In genomic region chr2:36381965-36382364, GRCh38 we compare ENCODE assay signal across 20 cellular contexts.
"Had no signal": no experiment of that assay in that cellular context is flagged by ENCODE, and none has a peak within 500 bp of the region (broad histone marks: within the 10 kb centered on the region; RNA-seq: fewer than 3 reads in every experiment).

No MANE protein-coding gene starts in this region.

- H3K27me3 ChIP-seq: thyroid gland, uterus had no signal

- H3K27me3 Mint-ChIP-seq: activated B cell treated with CpG ODN at 0.5 μM for 24 hours; activated naive CD8-positive, alpha-beta T cell had no signal

- H3K4me3 ChIP-seq: lung, thyroid gland, uterus had no signal

- H3K36me3 Mint-ChIP-seq: activated CD4-positive, alpha-beta memory T cell treated with anti-CD3 and anti-CD28 coated beads for 36 hours had no signal

- H3K9me3 Mint-ChIP-seq: activated B cell treated with CpG ODN at 0.5 μM for 24 hours; activated CD4-positive, alpha-beta memory T cell treated with anti-CD3 and anti-CD28 coated beads for 36 hours; nephron had no signal

- H3K36me3 ChIP-seq: thyroid gland, uterus had no signal

- DNase-seq: activated B cell treated with CpG ODN at 0.5 μM for 24 hours; activated CD4-positive, alpha-beta memory T cell treated with anti-CD3 and anti-CD28 coated beads for 36 hours; activated CD4-positive, alpha-beta T cell treated with anti-CD3 and anti-CD28 coated beads for 4 hours; erythroblast; hypothalamus; midbrain; nucleus accumbens; retina; stimulated activated CD4-positive, alpha-beta T cell treated with anti-CD3 and anti-CD28 coated beads, Interleukin-12 subunit alpha, Interleukin-12 subunit beta, amount 100 ng/mL, for 4 hours; stimulated activated CD4-positive, alpha-beta T cell treated with anti-CD3 and anti-CD28 coated beads, Interleukin-1b, Interleukin-23, amount 100 ng/mL, for 48 hours; stimulated activated CD8-positive, alpha-beta memory T cell treated with anti-CD3 and anti-CD28 coated beads, Interleukin-4, amount 100 ng/mL, for 48 hours; stimulated activated naive CD4-positive, alpha-beta T cell; T-helper 9 cell; thyroid gland; uterus had no signal

- FAIRE-seq: frontal cortex, keratinocyte had no signal

- H3K27ac Mint-ChIP-seq: activated B cell treated with CpG ODN at 0.5 μM for 24 hours; activated CD4-positive, alpha-beta memory T cell treated with anti-CD3 and anti-CD28 coated beads for 36 hours; activated naive CD8-positive, alpha-beta T cell had no signal

- H3K4me3 Mint-ChIP-seq: activated B cell treated with CpG ODN at 0.5 μM for 24 hours; activated CD4-positive, alpha-beta memory T cell treated with anti-CD3 and anti-CD28 coated beads for 36 hours; activated naive CD8-positive, alpha-beta T cell; nephron had no signal

- H3K9me3 ChIP-seq: thyroid gland, uterus had no signal

- H3K27ac ChIP-seq: uterus had no signal

- H3K4me1 Mint-ChIP-seq: activated B cell treated with CpG ODN at 0.5 μM for 24 hours had no signal
